11 cellular contexts compared by ENCODE assay signal in the genomic region with DNA sequence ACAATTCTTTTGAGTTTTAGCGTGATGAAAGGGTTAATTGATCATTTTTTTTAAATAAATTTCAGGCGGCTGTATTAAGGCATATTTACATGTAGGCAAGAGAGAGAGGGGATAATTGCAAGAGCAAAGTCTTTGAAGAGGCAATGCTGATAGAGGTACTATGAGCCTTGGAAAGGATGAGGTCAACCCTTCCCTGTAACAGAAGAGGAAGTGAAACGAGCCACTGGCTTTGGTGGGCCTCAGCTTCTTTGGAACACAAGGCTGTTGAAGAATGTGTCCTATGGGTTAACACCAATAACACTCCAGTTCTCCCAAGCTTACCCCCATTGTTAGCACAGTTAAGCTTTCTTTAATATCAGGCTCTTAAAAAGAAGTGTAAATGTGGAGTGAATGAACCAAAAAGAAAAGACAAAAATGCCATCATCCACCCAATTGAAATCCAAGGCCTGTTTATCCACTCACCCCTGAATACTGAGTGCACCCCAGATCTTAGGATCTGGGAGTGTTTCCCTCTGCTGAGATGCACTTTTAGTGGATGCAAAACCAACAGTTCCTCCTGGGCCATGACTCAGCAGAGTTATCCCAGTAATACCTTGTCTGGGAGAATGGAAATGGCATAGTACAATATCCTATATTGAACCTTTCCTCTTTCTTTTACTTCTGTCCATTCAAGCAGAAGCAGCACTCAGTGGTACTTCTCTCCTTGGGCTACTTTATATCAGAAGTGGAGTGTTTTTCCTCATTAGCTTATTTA.
DNase-seq lines count a peak whose midpoint lies in the region; ATAC-seq, FAIRE-seq and TF ChIP-seq lines count a peak whose summit lies in the region.
"Had no signal": no experiment of that assay in that cellular context is flagged by ENCODE, and none has a peak within 500 bp of the region (broad histone marks: within the 10 kb centered on the region; RNA-seq: fewer than 3 reads in every experiment).

No MANE protein-coding gene starts in this region.

- no peaks in the 10 kb centered on the region for H3K4me1 Mint-ChIP-seq in stimulated activated naive CD8-positive, alpha-beta T cell treated with anti-CD3 and anti-CD28 coated beads, Interleukin-15, amount 100 ng/mL, for 72 hours

- ATAC-seq in GM21423 (IDR thresholded peaks at IDR 0.05; ENCODE audit: unreplicated experiment), result peak; percentile 58
- peak; percentile 48 for ATAC-seq in HG02981 (IDR thresholded peaks at IDR 0.05; ENCODE audit: unreplicated experiment)
- ATAC-seq in stimulated activated naive CD8-positive, alpha-beta T cell treated with anti-CD3 and anti-CD28 coated beads, Interleukin-15, amount 100 ng/mL, for 72 hours, result no peak
- no peak for ATAC-seq in SK-N-SH treated with all-trans-retinoic acid at 6 μM for 48 hours

- peak; percentile 66 for FAIRE-seq in GM18507 (lab: Jason Lieb, UNC)

- DNase-seq in GM18507 (ENCODE audit: extremely low spot score, insufficient read length, low read depth) (no peak), NAMALWA (ENCODE audit: low spot score) (peak; percentile 55)
- DNase-seq in stimulated activated naive CD8-positive, alpha-beta T cell treated with anti-CD3 and anti-CD28 coated beads, Interleukin-15, amount 100 ng/mL, for 72 hours, result no peak
- no peak for DNase-seq in stimulated activated CD4-positive, alpha-beta T cell treated with anti-CD3 and anti-CD28 coated beads, Interleukin-4, amount 100 ng/mL, for 1 hour
- DNase-seq in activated CD4-positive, alpha-beta T cell treated with anti-CD3 and anti-CD28 coated beads, Interleukin-2, amount 50 U/mL, for 48 hours, result no peak
- DNase-seq: cortex of kidney, midbrain, ovary had no signal

- no peak overlapping the region for H3K4me3 Mint-ChIP-seq in stimulated activated naive CD8-positive, alpha-beta T cell treated with anti-CD3 and anti-CD28 coated beads, Interleukin-15, amount 100 ng/mL, for 72 hours

- H3K9me3 Mint-ChIP-seq in stimulated activated naive CD8-positive, alpha-beta T cell treated with anti-CD3 and anti-CD28 coated beads, Interleukin-15, amount 100 ng/mL, for 72 hours, result peaks cover 11 to 13% of the 10 kb centered on the region in 2 donors

- no peaks in the 10 kb centered on the region for H3K27me3 Mint-ChIP-seq in stimulated activated naive CD8-positive, alpha-beta T cell treated with anti-CD3 and anti-CD28 coated beads, Interleukin-15, amount 100 ng/mL, for 72 hours

- H3K27ac Mint-ChIP-seq in stimulated activated naive CD8-positive, alpha-beta T cell treated with anti-CD3 and anti-CD28 coated beads, Interleukin-15, amount 100 ng/mL, for 72 hours, result no peak overlapping the region

TF ChIP-seq in SK-N-SH treated with all-trans-retinoic acid at 6 μM for 48 hours, 23 proteins besides CTCF, POLR2A, EP300 and RAD21:
- no peak for TF ChIP-seq ISL1 (CRISPR knock-in tag; IDR thresholded peaks at IDR 0.05)
- TF ChIP-seq CSDC2 (CRISPR knock-in tag; IDR thresholded peaks at IDR 0.05), result no peak
- TF ChIP-seq CREB5 (CRISPR knock-in tag; IDR thresholded peaks at IDR 0.05; ENCODE audit: low read depth), result no peak
- TF ChIP-seq, protein P1, sequence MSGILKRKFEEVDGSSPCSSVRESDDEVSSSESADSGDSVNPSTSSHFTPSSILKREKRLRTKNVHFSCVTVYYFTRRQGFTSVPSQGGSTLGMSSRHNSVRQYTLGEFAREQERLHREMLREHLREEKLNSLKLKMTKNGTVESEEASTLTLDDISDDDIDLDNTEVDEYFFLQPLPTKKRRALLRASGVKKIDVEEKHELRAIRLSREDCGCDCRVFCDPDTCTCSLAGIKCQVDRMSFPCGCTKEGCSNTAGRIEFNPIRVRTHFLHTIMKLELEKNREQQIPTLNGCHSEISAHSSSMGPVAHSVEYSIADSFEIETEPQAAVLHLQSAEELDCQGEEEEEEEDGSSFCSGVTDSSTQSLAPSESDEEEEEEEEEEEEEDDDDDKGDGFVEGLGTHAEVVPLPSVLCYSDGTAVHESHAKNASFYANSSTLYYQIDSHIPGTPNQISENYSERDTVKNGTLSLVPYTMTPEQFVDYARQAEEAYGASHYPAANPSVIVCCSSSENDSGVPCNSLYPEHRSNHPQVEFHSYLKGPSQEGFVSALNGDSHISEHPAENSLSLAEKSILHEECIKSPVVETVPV (CRISPR knock-in tag; IDR thresholded peaks at IDR 0.05), result no peak
- TF ChIP-seq SNAI2 (CRISPR knock-in tag; IDR thresholded peaks at IDR 0.05), result no peak
- TF ChIP-seq OSR1 (CRISPR knock-in tag; IDR thresholded peaks at IDR 0.05), result no peak
- TF ChIP-seq ZNF8 (CRISPR knock-in tag; IDR thresholded peaks at IDR 0.05), result no peak

Comparison
In these comparisons a context has a peak if more than half of its experiments do, and no peak if none do; other contexts are left out.
1. ATAC-seq: peak in GM21423 (single experiment) and HG02981 (single experiment); none in stimulated activated naive CD8-positive, alpha-beta T cell treated with anti-CD3 and anti-CD28 coated beads, Interleukin-15, amount 100 ng/mL, for 72 hours (single experiment) and SK-N-SH treated with all-trans-retinoic acid at 6 μM for 48 hours (single experiment).